Comparison of ENCODE assay signal across 10 cellular contexts in genomic region chr4:144670776-144671175, GRCh38. TPM values are rescaled to one million over a fixed set of nuclear protein-coding genes. Genes with fewer than 3 reads are reported as not detected.
"Had no signal": no experiment of that assay in that cellular context is flagged by ENCODE, and none has a peak within 500 bp of the region (broad histone marks: within the 10 kb centered on the region; RNA-seq: fewer than 3 reads in every experiment).

No MANE protein-coding gene starts in this region.

- H3K4me3 Mint-ChIP-seq: HFFc6, IgD-negative memory B cell had no signal

- H3K9ac ChIP-seq: GM23248 had no signal

- FAIRE-seq: HepG2 had no signal

- H3K27ac Mint-ChIP-seq: HFFc6, IgD-negative memory B cell had no signal

- H3K36me3 ChIP-seq: HAP-1 had no signal

- H3K9me3 ChIP-seq: HAP-1 had no signal

- H3K36me3 Mint-ChIP-seq: IgD-negative memory B cell had no signal

- H2AFZ ChIP-seq: GM23248 had no signal

- H3K4me3 ChIP-seq: GM23248, HAP-1 had no signal

- DNase-seq: GM23248, GOT3, H7, HFFc6, KBM-7 had no signal

- H3K9me3 Mint-ChIP-seq: HFFc6 had no signal

- H3K4me1 Mint-ChIP-seq: IgD-negative memory B cell had no signal

- H3K27ac ChIP-seq: GM23248, HL-60 had no signal

- ATAC-seq: HCT116, HepG2 had no signal

RNA-seq across cellular contexts. Expression of gene HHIP, which starts 24.8 kb away (rescaled TPM):
- total RNA-seq: HepG2 had no signal
- polyA plus RNA-seq: HepG2, IgD-negative memory B cell had no signal
